Comparison of ENCODE assay signal across 27 cellular contexts in the genomic region with DNA sequence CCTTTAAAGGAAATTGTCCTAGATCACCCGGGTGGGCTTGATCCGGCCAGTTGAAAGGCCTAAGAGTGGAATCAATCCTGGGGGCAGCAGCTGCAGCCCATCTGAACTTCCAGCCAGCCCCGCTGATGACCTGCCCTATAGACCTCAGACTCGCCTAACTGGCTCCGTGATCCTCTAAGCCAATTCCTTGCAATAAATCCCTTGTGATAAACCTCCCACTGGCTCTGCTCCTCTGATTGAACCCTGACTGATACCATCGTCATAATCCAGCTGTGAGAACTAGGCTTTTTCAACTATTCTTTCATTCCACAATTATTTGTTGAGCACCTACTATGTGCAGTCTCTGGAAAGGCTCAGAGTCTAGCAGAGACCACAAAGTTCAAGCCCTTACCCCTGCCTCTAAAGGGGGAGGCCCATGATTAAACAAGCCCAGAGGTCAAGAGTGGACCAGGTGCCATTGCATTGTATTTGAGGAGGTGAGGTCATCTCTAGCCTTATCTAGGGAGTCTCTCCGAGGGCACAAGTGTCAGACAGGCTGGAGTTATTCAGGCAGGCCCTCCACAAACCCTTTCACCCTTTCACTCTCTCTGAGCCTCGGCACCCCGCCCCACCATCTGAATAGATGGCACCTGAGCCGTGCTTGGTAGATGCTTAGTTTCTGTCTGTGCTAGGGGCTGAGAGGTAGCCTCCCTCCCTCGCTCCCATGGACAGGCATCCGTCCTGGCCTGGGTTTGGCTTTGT. TPM values are rescaled to one million over a fixed set of nuclear protein-coding genes. Genes with fewer than 3 reads are reported as not detected.
"Had no signal": no experiment of that assay in that cellular context is flagged by ENCODE, and none has a peak within 500 bp of the region (broad histone marks: within the 10 kb centered on the region; RNA-seq: fewer than 3 reads in every experiment).

No MANE protein-coding gene starts in this region.

- H3K27ac ChIP-seq: heart right ventricle, sigmoid colon, thoracic aorta, upper lobe of left lung had no signal

- H3K36me3 ChIP-seq: heart right ventricle, sigmoid colon, thoracic aorta, upper lobe of left lung had no signal

- H3K4me3 ChIP-seq: heart right ventricle, lung, sigmoid colon, smooth muscle cell, thoracic aorta, upper lobe of left lung had no signal

- H3K4me1 ChIP-seq: heart right ventricle, sigmoid colon, upper lobe of left lung had no signal

- ATAC-seq: activated T-cell treated with anti-CD3 and anti-CD28 coated beads, Interleukin-2, amount 50 U/mL, for 4 hours; heart right ventricle; left lobe of liver; naive thymus-derived CD4-positive, alpha-beta T cell had no signal

- H3K27me3 ChIP-seq: sigmoid colon, upper lobe of left lung had no signal

- DNase-seq: activated B cell treated with CpG ODN at 0.5 μM for 24 hours; activated CD4-positive, alpha-beta T cell treated with anti-CD3 and anti-CD28 coated beads for 4 hours; activated CD4-positive, alpha-beta T cell treated with anti-CD3 and anti-CD28 coated beads, Interleukin-2, amount 50 U/mL, for 48 hours; activated CD8-positive, alpha-beta memory T cell treated with anti-CD3 and anti-CD28 coated beads, Interleukin-2, amount 50 U/mL, for 48 hours; activated naive CD4-positive, alpha-beta T cell; activated T-cell treated with anti-CD3 and anti-CD28 coated beads, Interleukin-2, amount 50 U/mL, for 4 hours; effector memory CD4-positive, alpha-beta T cell; heart right ventricle; naive thymus-derived CD4-positive, alpha-beta T cell; retina; sigmoid colon; stimulated activated CD4-positive, alpha-beta T cell treated with anti-CD3 and anti-CD28 coated beads, Interleukin-2, amount 100 ng/mL, for 48 hours; stimulated activated CD8-positive, alpha-beta memory T cell treated with anti-CD3 and anti-CD28 coated beads, Interleukin-4, amount 100 ng/mL, for 48 hours; stimulated activated naive CD4-positive, alpha-beta T cell; T1000 had no signal

- H3K9me3 ChIP-seq: heart right ventricle, sigmoid colon, thoracic aorta, upper lobe of left lung had no signal

RNA-seq across cellular contexts. Expression of a gene that starts 20.5 kb away (rescaled TPM):
- total RNA-seq: activated B cell treated with CpG ODN at 0.5 μM for 24 hours; activated CD8-positive, alpha-beta memory T cell treated with anti-CD3 and anti-CD28 coated beads for 36 hours; activated T-cell treated with anti-CD3 and anti-CD28 coated beads, Interleukin-2, amount 50 U/mL, for 4 hours; activated T-helper 2 cell treated with anti-CD3 and anti-CD28 coated beads, Interferon-gamma antibody, Interleukin-2, Interleukin-4, amounts not matched to agents 10 μg/mL and 5 μg/mL and 100 μg/mL, durations not matched to agents 14 hours and 24 hours and 36 hours; dermis microvascular lymphatic vessel endothelial cell; endothelial cell of umbilical vein; left lobe of liver; naive thymus-derived CD4-positive, alpha-beta T cell; neural crest cell; smooth muscle cell; T-helper 1 cell treated with Interleukin-12 subunit alpha and Interleukin-12 subunit beta and Interleukin-4 antibody, amounts not matched to agents 30 ng/mL and 1 ng/mL, for 36 hours; thoracic aorta had no signal
- polyA plus RNA-seq: endothelial cell of umbilical vein; keratinocyte; naive thymus-derived CD4-positive, alpha-beta T cell had no signal

RNA-seq across cellular contexts. Expression of a gene that starts 32.9 kb away (rescaled TPM):
- total RNA-seq: activated B cell treated with CpG ODN at 0.5 μM for 24 hours; activated CD8-positive, alpha-beta memory T cell treated with anti-CD3 and anti-CD28 coated beads for 36 hours; activated T-cell treated with anti-CD3 and anti-CD28 coated beads, Interleukin-2, amount 50 U/mL, for 4 hours; activated T-helper 2 cell treated with anti-CD3 and anti-CD28 coated beads, Interferon-gamma antibody, Interleukin-2, Interleukin-4, amounts not matched to agents 10 μg/mL and 5 μg/mL and 100 μg/mL, durations not matched to agents 14 hours and 24 hours and 36 hours; dermis microvascular lymphatic vessel endothelial cell; endothelial cell of umbilical vein; naive thymus-derived CD4-positive, alpha-beta T cell; neural crest cell; T-helper 1 cell treated with Interleukin-12 subunit alpha and Interleukin-12 subunit beta and Interleukin-4 antibody, amounts not matched to agents 30 ng/mL and 1 ng/mL, for 36 hours had no signal
- polyA plus RNA-seq: endothelial cell of umbilical vein; keratinocyte; naive thymus-derived CD4-positive, alpha-beta T cell had no signal
